1 cellular context compared by ENCODE assay signal in genomic region chr14:101706509-101707284, GRCh38.
TF ChIP-seq lines count a peak whose summit lies in the region.

No MANE protein-coding gene starts in this region.

TF ChIP-seq in SK-N-SH treated with all-trans-retinoic acid at 6 μM for 48 hours, 23 proteins besides CTCF, POLR2A, EP300 and RAD21 (continued from another document):
- TF ChIP-seq PATZ1 (CRISPR knock-in tag; IDR thresholded peaks at IDR 0.05; ENCODE audit: borderline replicate concordance): no peak
- no peak for TF ChIP-seq CSDC2 (CRISPR knock-in tag; IDR thresholded peaks at IDR 0.05)
- no peak for TF ChIP-seq OSR1 (CRISPR knock-in tag; IDR thresholded peaks at IDR 0.05)
- no peak for TF ChIP-seq ZFP30 (CRISPR knock-in tag; IDR thresholded peaks at IDR 0.05)
